In genomic region chr11:31325162-31325561, GRCh38 we compare ENCODE assay signal across 15 cellular contexts. TPM values are rescaled to one million over a fixed set of nuclear protein-coding genes. Genes with fewer than 3 reads are reported as not detected.
DNase-seq lines count a peak whose midpoint lies in the region; ATAC-seq, FAIRE-seq and TF ChIP-seq lines count a peak whose summit lies in the region.
"Had no signal": no experiment of that assay in that cellular context is flagged by ENCODE, and none has a peak within 500 bp of the region (broad histone marks: within the 10 kb centered on the region; RNA-seq: fewer than 3 reads in every experiment).

No MANE protein-coding gene starts in this region.

- intact Hi-C loops in left ventricle myocardium superior (cut with micrococcal nuclease) (no loop called here), ovary (cut with DNase I) (no loop called here)

- H3K9me3 Mint-ChIP-seq in activated T-helper 17 cell treated with anti-CD3 and anti-CD28 coated beads, Interleukin-2, amount 50 U/mL, for 72 hours: no peaks in the 10 kb centered on the region
- H3K9me3 Mint-ChIP-seq in type B pancreatic cell: no peaks in the 10 kb centered on the region

- FAIRE-seq in GM12891 (lab: Jason Lieb, UNC): no peak
- FAIRE-seq: islet of Langerhans had no signal

- no peaks in the 10 kb centered on the region for H3K27me3 ChIP-seq in right atrium auricular region
- no peaks in the 10 kb centered on the region for H3K27me3 ChIP-seq in ovary
- H3K27me3 ChIP-seq: BE2C, upper lobe of left lung had no signal

- H3K36me3 Mint-ChIP-seq in activated T-helper 17 cell treated with anti-CD3 and anti-CD28 coated beads, Interleukin-2, amount 50 U/mL, for 72 hours (ENCODE audit: low read depth): no peaks in the 10 kb centered on the region
- no peaks in the 10 kb centered on the region for H3K36me3 Mint-ChIP-seq in type B pancreatic cell
- H3K36me3 Mint-ChIP-seq: naive B cell had no signal

- no peak for TF ChIP-seq POLR2A in GM12891 (IDR thresholded peaks at IDR 0.05; ENCODE audit: low read depth, low read length)
- TF ChIP-seq POLR2A in ovary (IDR thresholded peaks at IDR 0.05): no peak

- TF ChIP-seq CTCF in right atrium auricular region (IDR thresholded peaks at IDR 0.05) (no peak), type B pancreatic cell (conservative IDR thresholded peaks at IDR 0.05) (no peak), ovary (IDR thresholded peaks at IDR 0.05) (no peak)

- TF ChIP-seq EP300 in ovary (IDR thresholded peaks at IDR 0.05): no peak

- H3K4me1 ChIP-seq in right atrium auricular region (no peaks in the 10 kb centered on the region), ovary (ENCODE audit: insufficient read depth) (no peaks in the 10 kb centered on the region)
- H3K4me1 ChIP-seq: BE2C, upper lobe of left lung had no signal

- H3K4me3 ChIP-seq in right atrium auricular region (no peak overlapping the region), ovary (no peak overlapping the region)
- H3K4me3 ChIP-seq: upper lobe of left lung had no signal

- no peaks in the 10 kb centered on the region for H3K36me3 ChIP-seq in right atrium auricular region
- no peaks in the 10 kb centered on the region for H3K36me3 ChIP-seq in ovary
- H3K36me3 ChIP-seq: BE2C, upper lobe of left lung had no signal

- no peaks in the 10 kb centered on the region for H3K9me3 ChIP-seq in right atrium auricular region
- H3K9me3 ChIP-seq in ovary: no peaks in the 10 kb centered on the region
- H3K9me3 ChIP-seq: BE2C, upper lobe of left lung had no signal

- no peak overlapping the region for H3K27ac ChIP-seq in right atrium auricular region
- H3K27ac ChIP-seq in ovary: no peak overlapping the region
- H3K27ac ChIP-seq: upper lobe of left lung, VCaP had no signal

- H3K4me1 Mint-ChIP-seq in activated T-helper 17 cell treated with anti-CD3 and anti-CD28 coated beads, Interleukin-2, amount 50 U/mL, for 72 hours: peaks cover 9% of the 10 kb centered on the region
- H3K4me1 Mint-ChIP-seq in type B pancreatic cell (ENCODE audit: unreplicated experiment): no peaks in the 10 kb centered on the region

- no peak overlapping the region for H3K27ac Mint-ChIP-seq in activated T-helper 17 cell treated with anti-CD3 and anti-CD28 coated beads, Interleukin-2, amount 50 U/mL, for 72 hours
- H3K27ac Mint-ChIP-seq in type B pancreatic cell: no peak overlapping the region
- H3K27ac Mint-ChIP-seq: naive B cell had no signal

- peak overlapping the region; percentile 8 for H3K4me3 Mint-ChIP-seq in activated T-helper 17 cell treated with anti-CD3 and anti-CD28 coated beads, Interleukin-2, amount 50 U/mL, for 72 hours
- no peak overlapping the region for H3K4me3 Mint-ChIP-seq in type B pancreatic cell
- H3K4me3 Mint-ChIP-seq: naive B cell had no signal

- DNase-seq in left ventricle myocardium superior (no peak), right atrium auricular region (ENCODE audit: low spot score) (no peak), fibroblast of the conjunctiva (ENCODE audit: low read depth) (peak; percentile 75), GM12891 (ENCODE audit: insufficient read length, low spot score) (no peak), type B pancreatic cell (ENCODE audit: extremely low spot score, unreplicated experiment) (no peak), ovary (no peak)
- DNase-seq: amygdala, BE2C, naive B cell, SIG-M5, upper lobe of left lung had no signal

- ATAC-seq in left ventricle myocardium superior: peak; percentile 57
- ATAC-seq in activated T-helper 17 cell treated with anti-CD3 and anti-CD28 coated beads, Interleukin-2, amount 50 U/mL, for 72 hours (replicated peaks): no peak
- no peak for ATAC-seq in HG03457 (IDR thresholded peaks at IDR 0.05; ENCODE audit: unreplicated experiment)

- no peaks in the 10 kb centered on the region for H3K27me3 Mint-ChIP-seq in activated T-helper 17 cell treated with anti-CD3 and anti-CD28 coated beads, Interleukin-2, amount 50 U/mL, for 72 hours
- H3K27me3 Mint-ChIP-seq in type B pancreatic cell: no peaks in the 10 kb centered on the region
- H3K27me3 Mint-ChIP-seq: naive B cell had no signal

TF ChIP-seq in GM12891, 5 proteins besides CTCF, POLR2A, EP300 and RAD21:
- no peak for TF ChIP-seq PAX5 (IDR thresholded peaks at IDR 0.05; ENCODE audit: insufficient read depth, low read length, severe bottlenecking)
- TF ChIP-seq POLR2AphosphoS5 (IDR thresholded peaks at IDR 0.05; ENCODE audit: low read depth, low read length): no peak
- TF ChIP-seq SPI1 (IDR thresholded peaks at IDR 0.05; ENCODE audit: low read depth, low read length): no peak
- TF ChIP-seq TAF1 (IDR thresholded peaks at IDR 0.05; ENCODE audit: low read depth, low read length): no peak
- no peak for TF ChIP-seq POU2F2 (IDR thresholded peaks at IDR 0.05; ENCODE audit: low read depth, low read length)
TF ChIP-seq in GM12891: peak in this region for 0.

RNA-seq across cellular contexts. Expression of gene DCDC1, which starts 44.4 kb away (rescaled TPM):
- total RNA-seq in left ventricle myocardium superior (not detected), right atrium auricular region (under 1 TPM; 0.15 to 0.24 TPM), type B pancreatic cell (ENCODE audit: low replicate concordance) (2.0 and 4.8 TPM in 2 replicates), ovary (10 to 100 TPM in 1 of 7 donors, 1 to 10 TPM in 5, under 1 TPM in 1; 0.81 to 18.4 (median 1.7) TPM)
- under 1 TPM; 0.11 to 0.26 TPM for total RNA-seq in activated T-helper 17 cell treated with anti-CD3 and anti-CD28 coated beads, Interleukin-2, amount 50 U/mL, for 72 hours
- polyA plus RNA-seq in GM12891 (2012; ENCODE audit: low read depth, missing spikeins): not detected
- under 1 TPM; 0.16 to 0.27 TPM for polyA plus RNA-seq in ovary

RNA-seq across cellular contexts. Expression of gene DNAJC24, which starts 44.5 kb away (rescaled TPM):
- total RNA-seq in left ventricle myocardium superior (17.7 TPM), right atrium auricular region (1 to 10 TPM; 9.9 to 10.0 TPM), type B pancreatic cell (ENCODE audit: low replicate concordance) (15.4 and 21.3 TPM in 2 replicates), ovary (10 to 100 TPM in 5 of 7 donors, 1 to 10 TPM in 2; 8.3 to 15.2 (median 10.9) TPM)
- 10 to 100 TPM; 10.5 to 18.9 TPM for total RNA-seq in activated T-helper 17 cell treated with anti-CD3 and anti-CD28 coated beads, Interleukin-2, amount 50 U/mL, for 72 hours
- polyA plus RNA-seq in GM12891 (2012; ENCODE audit: low read depth, missing spikeins): 6.5 TPM
- polyA plus RNA-seq in ovary: 10 to 100 TPM in 1 of 2 donors, 1 to 10 TPM in 1; 5.3 to 10.4 TPM
